12 cellular contexts compared by ENCODE assay signal in the genomic region with DNA sequence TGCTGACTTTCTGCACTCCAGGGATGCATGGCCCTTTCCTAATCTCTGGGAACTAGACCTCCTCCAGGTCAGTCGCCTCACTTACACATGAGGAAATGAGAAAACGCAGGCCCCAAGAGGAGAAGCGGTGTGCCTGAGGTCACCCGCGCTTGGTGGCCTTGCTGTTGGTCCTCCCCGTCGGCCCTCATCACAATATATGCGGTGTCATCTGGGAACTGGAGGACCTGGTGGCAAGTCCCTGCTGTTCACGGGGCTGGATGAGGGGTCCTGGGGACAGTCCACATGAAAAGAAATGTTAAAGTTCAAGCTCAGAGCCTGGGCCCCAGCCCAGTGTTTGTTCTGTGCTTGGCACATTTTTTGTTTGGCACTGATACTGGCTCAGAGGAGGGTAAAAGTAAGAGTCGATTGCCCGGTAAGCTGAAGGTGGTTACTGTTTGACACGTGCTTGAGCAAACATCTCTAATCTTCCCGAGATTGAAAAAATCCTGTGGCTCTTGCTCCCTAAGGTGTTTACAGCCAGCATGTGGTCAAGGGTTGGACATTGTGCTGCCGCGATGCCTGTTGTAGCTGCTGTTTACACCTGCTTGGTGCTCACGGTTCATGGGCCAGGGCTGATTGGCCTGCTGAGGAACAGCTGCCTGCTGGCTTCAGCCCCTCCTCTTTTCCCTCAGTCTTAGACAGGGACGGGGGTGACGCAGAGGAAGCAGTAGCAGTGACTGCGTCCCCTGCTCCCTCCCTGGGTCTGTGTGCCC. TPM values are rescaled to one million over a fixed set of nuclear protein-coding genes. Genes with fewer than 3 reads are reported as not detected.
A peak's percentile ranks its signal among the peaks of the same experiment; 100 is the strongest.
DNase-seq lines count a peak whose midpoint lies in the region; TF ChIP-seq lines count a peak whose summit lies in the region.
"Had no signal": no experiment of that assay in that cellular context is flagged by ENCODE, and none has a peak within 500 bp of the region (broad histone marks: within the 10 kb centered on the region; RNA-seq: fewer than 3 reads in every experiment).

No MANE protein-coding gene starts in this region.

- H3K27me3 Mint-ChIP-seq in mesothelial cell of epicardium (ENCODE audit: low read depth) = no peaks in the 10 kb centered on the region
- H3K27me3 Mint-ChIP-seq: activated CD4-positive, alpha-beta memory T cell treated with anti-CD3 and anti-CD28 coated beads, Interleukin-2, amount 10 ng/mL, durations not matched to agents 7 days and 5 days had no signal

- no peak overlapping the region for H3K4me3 ChIP-seq in cardiac muscle cell
- H3K4me3 ChIP-seq in parathyroid adenoma (ENCODE audit: low read depth, low read length) = no peak overlapping the region

- in situ Hi-C loops in ACHN (cut with HindIII; ENCODE audit: low pct_ligation_motif_present, low pct_unique_long_range_greater_than_20kb, low sequenced_read_pairs) = no loop called here

- no peak for TF ChIP-seq CTCF in cardiac muscle cell (IDR thresholded peaks at IDR 0.05; ENCODE audit: low read depth, low read length)
- TF ChIP-seq CTCF in parathyroid adenoma (IDR thresholded peaks at IDR 0.05) = no peak
- no peak for TF ChIP-seq CTCF in mesothelial cell of epicardium (IDR thresholded peaks at IDR 0.05; ENCODE audit: unreplicated experiment)

- H3K9ac ChIP-seq in parathyroid adenoma = no peak overlapping the region

- H3K9me3 ChIP-seq in cardiac muscle cell (ENCODE audit: low read depth) = no peaks in the 10 kb centered on the region
- no peaks in the 10 kb centered on the region for H3K9me3 ChIP-seq in parathyroid adenoma (ENCODE audit: control insufficient read depth, low read length)

- H3K27me3 ChIP-seq in cardiac muscle cell (no peaks in the 10 kb centered on the region), parathyroid adenoma (ENCODE audit: control insufficient read depth, insufficient read depth, low read length) (no peaks in the 10 kb centered on the region)

- H3K36me3 ChIP-seq in cardiac muscle cell = no peaks in the 10 kb centered on the region
- no peaks in the 10 kb centered on the region for H3K36me3 ChIP-seq in parathyroid adenoma (ENCODE audit: control insufficient read depth, insufficient read depth, low read length)

- H3K4me1 Mint-ChIP-seq in mesothelial cell of epicardium = peaks cover 7% of the 10 kb centered on the region

- H3K9me3 Mint-ChIP-seq in mesothelial cell of epicardium = peaks cover 9% of the 10 kb centered on the region
- H3K9me3 Mint-ChIP-seq: activated CD4-positive, alpha-beta memory T cell treated with anti-CD3 and anti-CD28 coated beads, Interleukin-2, amount 10 ng/mL, durations not matched to agents 7 days and 5 days had no signal

- DNase-seq in ELF-1 (ENCODE audit: low read depth, low spot score) (peak; percentile 51), NCI-H2196 treated with DMSO at 0.1 percent for 48 hours (lab: John Stamatoyannopoulos, UW; ENCODE audit: unreplicated experiment) (peak; percentile 49), cardiac muscle cell (ENCODE audit: low read depth in 1 of 2, low spot score in 1 of 2) (no peak), midbrain (lab: John Stamatoyannopoulos, UW) (no peak), mesothelial cell of epicardium (ENCODE audit: low spot score in 2 of 2, unreplicated experiment in 2 of 2) (no peak), dedifferentiated amniotic fluid mesenchymal stem cell (ENCODE audit: extremely low spot score) (no peak), ACHN (no peak)
- DNase-seq: activated CD4-positive, alpha-beta memory T cell treated with anti-CD3 and anti-CD28 coated beads, Interleukin-2, amount 10 ng/mL, durations not matched to agents 7 days and 5 days; cerebellar nuclear complex; NCI-H526; stimulated activated CD4-positive, alpha-beta T cell treated with anti-CD3 and anti-CD28 coated beads, Interleukin-2, amount 100 ng/mL, for 48 hours had no signal

- H3K4me3 Mint-ChIP-seq in mesothelial cell of epicardium = no peak overlapping the region
- H3K4me3 Mint-ChIP-seq: activated CD4-positive, alpha-beta memory T cell treated with anti-CD3 and anti-CD28 coated beads, Interleukin-2, amount 10 ng/mL, durations not matched to agents 7 days and 5 days had no signal

- H3K27ac Mint-ChIP-seq in mesothelial cell of epicardium = no peak overlapping the region
- H3K27ac Mint-ChIP-seq: activated CD4-positive, alpha-beta memory T cell treated with anti-CD3 and anti-CD28 coated beads, Interleukin-2, amount 10 ng/mL, durations not matched to agents 7 days and 5 days had no signal

- no peaks in the 10 kb centered on the region for H3K36me3 Mint-ChIP-seq in mesothelial cell of epicardium

- peak overlapping the region; percentile 71 for H3K27ac ChIP-seq in cardiac muscle cell
- H3K27ac ChIP-seq in parathyroid adenoma = peak overlapping the region; percentile 32

- peak overlapping the region; percentile 18 for H3K4me2 ChIP-seq in parathyroid adenoma (ENCODE audit: low read length)

- H3K4me1 ChIP-seq in cardiac muscle cell (ENCODE audit: low read depth) (peaks cover 7% of the 10 kb centered on the region), parathyroid adenoma (peaks cover 9% of the 10 kb centered on the region)

- peaks cover 44% of the 10 kb centered on the region for H3K79me2 ChIP-seq in parathyroid adenoma

- peak overlapping the region; percentile 46 for H2AFZ ChIP-seq in parathyroid adenoma

RNA-seq across cellular contexts. Expression of a gene that starts 5.2 kb away (rescaled TPM):
- total RNA-seq in cardiac muscle cell (34.7 and 59.7 TPM in 2 replicates), mesothelial cell of epicardium (17.7 to 22.7 TPM (median 19.9 TPM) in 3 replicates)
- polyA plus RNA-seq in cardiac muscle cell = 45.1 and 71.5 TPM in 2 replicates

Comparison
In these comparisons a context has a peak if more than half of its experiments do, and no peak if none do; other contexts are left out.
1. DNase-seq: peak in ELF-1 (single experiment) and NCI-H2196 treated with DMSO at 0.1 percent for 48 hours (single experiment); none in cardiac muscle cell (0 of 2), midbrain (single experiment), mesothelial cell of epicardium (0 of 2), dedifferentiated amniotic fluid mesenchymal stem cell (single experiment) and ACHN (single experiment).